14 cellular contexts compared by ENCODE assay signal in the genomic region with DNA sequence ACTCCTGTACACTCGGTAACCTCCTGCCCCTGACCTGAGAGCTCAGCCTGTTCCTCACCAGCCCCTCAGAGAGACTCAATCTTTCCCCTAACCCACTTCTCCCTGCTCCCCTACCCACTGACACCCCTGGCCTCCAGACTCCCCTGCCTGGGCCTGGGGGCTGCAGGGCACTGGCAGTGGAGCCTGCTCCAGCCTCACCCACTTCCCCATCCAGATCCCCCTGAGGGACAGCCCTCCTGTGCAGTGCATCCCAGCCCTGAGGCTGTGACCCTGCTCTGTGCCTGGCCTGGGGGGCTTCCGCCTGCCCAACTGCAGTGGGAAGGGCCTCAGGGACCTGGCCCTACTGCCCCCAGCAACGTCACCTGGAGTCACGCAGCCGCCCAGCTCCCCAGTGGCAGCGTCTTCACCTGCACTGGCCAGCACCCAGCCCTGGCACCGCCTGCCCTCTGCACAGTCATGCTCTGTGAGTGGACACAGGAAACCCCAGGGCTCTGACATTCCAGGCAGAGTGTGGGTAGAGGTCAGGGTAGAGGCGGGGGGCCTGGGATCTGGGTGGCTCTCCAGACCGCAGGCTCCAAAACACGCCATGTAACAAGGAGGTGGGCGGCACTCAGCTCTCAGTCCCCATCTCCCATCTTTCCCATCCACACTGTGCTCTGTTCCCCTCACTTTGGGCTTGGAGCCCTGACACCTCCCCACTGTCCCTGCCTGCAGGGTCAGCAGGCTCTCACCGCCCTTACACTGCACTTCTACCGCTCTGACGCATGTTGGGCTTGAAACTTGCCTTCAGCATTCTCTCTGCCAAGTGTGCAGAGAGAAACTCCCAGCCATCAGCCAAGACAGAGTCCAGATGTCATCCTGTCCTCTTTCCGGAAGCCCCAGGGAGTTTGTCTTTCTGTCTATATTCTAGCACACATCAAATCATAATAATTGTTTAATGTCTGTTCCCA. TPM values are rescaled to one million over a fixed set of nuclear protein-coding genes. Genes with fewer than 3 reads are reported as not detected.
DNase-seq lines count a peak whose midpoint lies in the region; ATAC-seq, FAIRE-seq and TF ChIP-seq lines count a peak whose summit lies in the region.
"Had no signal": no experiment of that assay in that cellular context is flagged by ENCODE, and none has a peak within 500 bp of the region (broad histone marks: within the 10 kb centered on the region; RNA-seq: fewer than 3 reads in every experiment).

No MANE protein-coding gene starts in this region.

- intact Hi-C loops in right lobe of liver (cut with DNase I) = no loop called here

- no peak for TF ChIP-seq RAD21 in H1 (IDR thresholded peaks at IDR 0.05 in 1 of 2, conservative IDR thresholded peaks at IDR 0.05 in 1 of 2; ENCODE audit: low read depth in 2 of 2, low read length in 2 of 2)

- H2AFZ ChIP-seq in H1 (ENCODE audit: low read length) = no peak overlapping the region

- no peak overlapping the region for H2BK15ac ChIP-seq in H1 (ENCODE audit: low read length)

- no peak overlapping the region for H2BK20ac ChIP-seq in H1 (ENCODE audit: low read length)

- H2AK5ac ChIP-seq in H1 (ENCODE audit: low read depth, low read length) = no peak overlapping the region

- no peak for TF ChIP-seq EP300 in H1 (IDR thresholded peaks at IDR 0.05; ENCODE audit: borderline replicate concordance in 1 of 2, low read depth in 2 of 2, low read length in 2 of 2)

- POLR2A ChIA-PET in H1 (lab: Charles Lee; ENCODE audit: partially characterized antibody) = interaction anchor here (1.5 to 1.8 kb wide), 2 partner anchors 9 kb away, joined by 4 to 5 read pairs; no protein-coding TSS in a partner anchor

- H3K14ac ChIP-seq in H1 (ENCODE audit: insufficient read length) = no peak overlapping the region

- TF ChIP-seq POLR2A in H1 (IDR thresholded peaks at IDR 0.05; ENCODE audit: control extremely low read depth in 1 of 2, low read depth in 2 of 2, low read length in 2 of 2) (no peak), right lobe of liver (IDR thresholded peaks at IDR 0.05) (no peak)

- H4K20me1 ChIP-seq in H1 (replicated peaks in 1 of 2; ENCODE audit: control insufficient read depth in 1 of 2, insufficient read depth in 2 of 2, low read length in 2 of 2) = no peaks in the 10 kb centered on the region

- H3K36me3 ChIP-seq in H1 (ENCODE audit: control insufficient read depth in 2 of 4, insufficient read depth in 4 of 4, low read length in 3 of 4) (no peaks in the 10 kb centered on the region; a peak in 1 of 8 replicates), right lobe of liver (no peaks in the 10 kb centered on the region), stomach smooth muscle (ENCODE audit: control insufficient read depth in 2 of 2, insufficient read depth in 2 of 2, low read length in 2 of 2) (peaks cover under 1 to 6% of the 10 kb centered on the region in 2 donors)
- H3K36me3 ChIP-seq: brain microvascular endothelial cell had no signal

- H2BK120ac ChIP-seq in H1 (replicated peaks; ENCODE audit: low read depth, low read length) = no peak overlapping the region

- H3K9ac ChIP-seq in H1 (replicated peaks in 1 of 4; ENCODE audit: extremely low read depth in 1 of 4, low read depth in 3 of 4, low read length in 3 of 4) (no peak overlapping the region), stomach smooth muscle (ENCODE audit: low read length in 2 of 2) (no peak overlapping the region)
- H3K9ac ChIP-seq: KMS-11 had no signal

- no peak overlapping the region for H3K4me2 ChIP-seq in H1 (ENCODE audit: insufficient read depth in 1 of 2, low read depth in 2 of 2, low read length in 2 of 2)
- H3K4me2 ChIP-seq: KMS-11 had no signal

- no peak overlapping the region for H3K56ac ChIP-seq in H1 (replicated peaks; ENCODE audit: insufficient read length, low read depth, low read length)

- peak overlapping the region; percentile 10 for H4K91ac ChIP-seq in H1 (replicated peaks; ENCODE audit: insufficient read length, low read length)

- H3K23ac ChIP-seq in H1 (ENCODE audit: insufficient read length) = no peak overlapping the region

- H3K18ac ChIP-seq in H1 (ENCODE audit: extremely low read depth, low read length) = no peak overlapping the region

- ATAC-seq in right lobe of liver = peak; percentile 25 to 55 (median 32)
- ATAC-seq: activated T-cell treated with anti-CD3 and anti-CD28 coated beads, Interleukin-2, amount 50 U/mL, for 4 hours had no signal

- H4K8ac ChIP-seq in H1 (ENCODE audit: extremely low read depth, insufficient read depth, low read length) = peak overlapping the region; percentile 15

- no peak overlapping the region for H3K4ac ChIP-seq in H1 (replicated peaks; ENCODE audit: insufficient read length, low read depth, low read length)

- H3K79me1 ChIP-seq in H1 (ENCODE audit: low read depth, low read length) = no peaks in the 10 kb centered on the region

- no peaks in the 10 kb centered on the region for H3K27me3 ChIP-seq in H1 (replicated peaks in 1 of 4; ENCODE audit: control insufficient read depth in 3 of 4, extremely low read depth in 1 of 4, insufficient read depth in 3 of 4, low read length in 3 of 4)
- H3K27me3 ChIP-seq in right lobe of liver = no peaks in the 10 kb centered on the region
- H3K27me3 ChIP-seq in stomach smooth muscle (ENCODE audit: control insufficient read depth in 1 of 2, insufficient read depth in 2 of 2, low read length in 2 of 2) = no peaks in the 10 kb centered on the region
- H3K27me3 ChIP-seq: brain microvascular endothelial cell had no signal

- peak; percentile 57 for DNase-seq in M059J (ENCODE audit: low read depth)
- DNase-seq in H1 (ENCODE audit: low read depth in 1 of 2, low spot score in 2 of 2) = no peak
- DNase-seq in right lobe of liver = no peak
- DNase-seq in GM19238 (ENCODE audit: insufficient read length, low spot score) = no peak
- no peak for DNase-seq in DMS 273 treated with DMSO at 0.1 percent for 48 hours (lab: John Stamatoyannopoulos, UW)
- DNase-seq in NOMO-1 (lab: John Stamatoyannopoulos, UW; ENCODE audit: unreplicated experiment in 2 of 2) = no peak
- DNase-seq in SK-N-DZ (ENCODE audit: low spot score) = no peak
- DNase-seq: activated T-cell treated with anti-CD3 and anti-CD28 coated beads, Interleukin-2, amount 50 U/mL, for 4 hours; brain microvascular endothelial cell; NCI-H2081 had no signal

- no peak overlapping the region for H4K5ac ChIP-seq in H1 (ENCODE audit: insufficient read length, low read depth, low read length)

- H3K4me1 ChIP-seq in H1 (replicated peaks in 1 of 4; ENCODE audit: control insufficient read depth in 3 of 4, insufficient read depth in 4 of 4, low read length in 3 of 4) (peaks cover 0 to 2% (median 0%) of the 10 kb centered on the region in 4 experiments; a peak in 3 of 7 replicates), right lobe of liver (no peaks in the 10 kb centered on the region), stomach smooth muscle (ENCODE audit: control insufficient read depth, insufficient read depth, low read length) (peaks cover 32% of the 10 kb centered on the region)

- H3K27ac ChIP-seq in H1 (ENCODE audit: low read depth, low read length) (no peak overlapping the region), right lobe of liver (no peak overlapping the region), stomach smooth muscle (ENCODE audit: low read length) (peak overlapping the region; percentile 62)
- H3K27ac ChIP-seq: brain microvascular endothelial cell, epithelial cell of prostate, KMS-11 had no signal

- no peaks in the 10 kb centered on the region for H3K79me2 ChIP-seq in H1 (ENCODE audit: control insufficient read depth in 1 of 2, insufficient read depth in 2 of 2, low read length in 2 of 2)

- peak overlapping the region; percentile 37; the same call in 1 of the 2 replicates for H2BK5ac ChIP-seq in H1 (ENCODE audit: low read depth, low read length)

- TF ChIP-seq CTCF in H1 (IDR thresholded peaks at IDR 0.05; ENCODE audit: control extremely low read depth in 1 of 3, insufficient read depth in 1 of 3, low read depth in 1 of 3, low read length in 3 of 3) (no peak), right lobe of liver (IDR thresholded peaks at IDR 0.05) (no peak)

- H3K9me3 ChIP-seq in H1 (ENCODE audit: insufficient read depth in 2 of 2, low read depth in 1 of 2, low read length in 1 of 2) (no peaks in the 10 kb centered on the region), right lobe of liver (no peaks in the 10 kb centered on the region), stomach smooth muscle (ENCODE audit: control insufficient read depth in 2 of 2, low read length in 2 of 2) (no peaks in the 10 kb centered on the region)

- no peak overlapping the region for H3K4me3 ChIP-seq in H1 (ENCODE audit: extremely low read depth in 1 of 4, insufficient read depth in 2 of 4, low read depth in 3 of 4, low read length in 4 of 4)
- H3K4me3 ChIP-seq in right lobe of liver = no peak overlapping the region
- H3K4me3 ChIP-seq in stomach smooth muscle (ENCODE audit: low read length in 2 of 2) = peak overlapping the region in 1 of 2 donors; percentile 29

- no peak for FAIRE-seq in H1 (lab: Jason Lieb, UNC)

- CTCF ChIA-PET in H1 (lab: Charles Lee; ENCODE audit: partially characterized antibody) = interaction anchor here (0.6 to 3.8 kb wide), 5 partner anchors 8 to 580 kb away, joined by 3 to 31 read pairs (median 4); no protein-coding TSS in a partner anchor

- no peak overlapping the region for H2BK12ac ChIP-seq in H1 (ENCODE audit: low read depth, low read length)

- no peaks in the 10 kb centered on the region for H3K23me2 ChIP-seq in H1 (ENCODE audit: low read depth, low read length)

- 91% methylated on average over 11 of the region's 15 CpGs; no CpG with 5 or more reads in 1 of the 2 experiments for WGBS in H1 (ENCODE audit: extremely low coverage in 1 of 2, insufficient coverage in 1 of 2, insufficient read length in 1 of 2, insufficient replicate concordance in 2 of 2, low coverage in 1 of 2, low lambda C conversion rate in 2 of 2, missing lambda C conversion rate in 1 of 2), 2 experiments
- WGBS in right lobe of liver (ENCODE audit: insufficient coverage, low coverage, low lambda C conversion rate, missing lambda C conversion rate) = 63% methylated on average over 8 of the region's 15 CpGs

RNA-seq across cellular contexts. Expression of a gene that starts 5.1 kb away (rescaled TPM):
- not detected in 2 replicates for total RNA-seq in M059J (2014; rRNA removed; shearing (Covaris generic))
- not detected in 2 replicates for total RNA-seq in H1 (2021; fragmentation: NEBNext Ultra II Directional; extraction: Animal tissue kit (Norgen Biotek cat#: 25700))
- not detected in 2 replicates for polyA plus RNA-seq in H1 (2011; rRNA removed)
- polyA plus RNA-seq in H1 (2011; cell fraction: cytosol; rRNA removed) = not detected
- not detected for polyA plus RNA-seq in H1 (2011; cell fraction: nucleus; rRNA removed)
- polyA plus RNA-seq in H1 (2012, experiment 1 of 2) = not detected in 4 replicates
- polyA plus RNA-seq in H1 (2012, experiment 2 of 2) = not detected
- polyA plus RNA-seq in H1 (2013, experiment 1 of 2) = not detected
- not detected for polyA plus RNA-seq in H1 (2013, experiment 2 of 2)
- not detected in 2 replicates for polyA minus RNA-seq in H1 (2011; rRNA and poly(A)+ RNA removed)
- not detected for polyA minus RNA-seq in H1 (2011; cell fraction: cytosol; rRNA and poly(A)+ RNA removed)
- polyA minus RNA-seq in H1 (2011; cell fraction: nucleus; rRNA and poly(A)+ RNA removed) = not detected
- total RNA-seq in right lobe of liver = under 1 TPM in 1 of 6 experiments, not detected in 5; 0.06 TPM
- polyA plus RNA-seq in SK-N-DZ (2014; cell fraction: cytosol; rRNA removed) = not detected in 2 replicates
- not detected in 2 replicates for polyA plus RNA-seq in SK-N-DZ (2014; cell fraction: nucleus; rRNA removed)
- total RNA-seq: activated T-cell treated with anti-CD3 and anti-CD28 coated beads, Interleukin-2, amount 50 U/mL, for 4 hours; pulmonary artery endothelial cell had no signal

RNA-seq across cellular contexts. Expression of a gene that starts 46.7 kb away (rescaled TPM):
- total RNA-seq in M059J (2014; rRNA removed; shearing (Covaris generic)) = not detected in 2 replicates
- total RNA-seq in H1 (2021; fragmentation: NEBNext Ultra II Directional; extraction: Animal tissue kit (Norgen Biotek cat#: 25700)) = 16.3 and 17.9 TPM in 2 replicates
- 12.4 and 17.6 TPM in 2 replicates for polyA plus RNA-seq in H1 (2011; rRNA removed)
- polyA plus RNA-seq in H1 (2011; cell fraction: cytosol; rRNA removed) = 20.1 TPM
- polyA plus RNA-seq in H1 (2011; cell fraction: nucleus; rRNA removed) = 12.2 TPM
- 11.4 to 17.1 TPM (median 16.1 TPM) in 4 replicates for polyA plus RNA-seq in H1 (2012, experiment 1 of 2)
- 5.5 TPM for polyA plus RNA-seq in H1 (2012, experiment 2 of 2)
- polyA plus RNA-seq in H1 (2013, experiment 1 of 2) = 16.5 TPM
- polyA plus RNA-seq in H1 (2013, experiment 2 of 2) = 15.8 TPM
- 15.6 and 22.2 TPM in 2 replicates for polyA minus RNA-seq in H1 (2011; rRNA and poly(A)+ RNA removed)
- polyA minus RNA-seq in H1 (2011; cell fraction: cytosol; rRNA and poly(A)+ RNA removed) = 6.5 TPM
- polyA minus RNA-seq in H1 (2011; cell fraction: nucleus; rRNA and poly(A)+ RNA removed) = 9.1 TPM
- under 1 TPM in 4 of 6 experiments, not detected in 2; 0.17 to 0.28 (median 0.21) TPM for total RNA-seq in right lobe of liver
- polyA plus RNA-seq in SK-N-DZ (2014; cell fraction: cytosol; rRNA removed) = 9.2 and 10.7 TPM in 2 replicates
- 11.4 and 13.0 TPM in 2 replicates for polyA plus RNA-seq in SK-N-DZ (2014; cell fraction: nucleus; rRNA removed)
- total RNA-seq: activated T-cell treated with anti-CD3 and anti-CD28 coated beads, Interleukin-2, amount 50 U/mL, for 4 hours; pulmonary artery endothelial cell had no signal

RNA-seq across cellular contexts. Expression of a gene that starts 48.0 kb away (rescaled TPM):
- 18.6 and 30.0 TPM in 2 replicates for total RNA-seq in M059J (2014; rRNA removed; shearing (Covaris generic))
- total RNA-seq in H1 (2021; fragmentation: NEBNext Ultra II Directional; extraction: Animal tissue kit (Norgen Biotek cat#: 25700)) = 20.0 and 22.6 TPM in 2 replicates
- polyA plus RNA-seq in H1 (2011; rRNA removed) = 4.8 and 8.7 TPM in 2 replicates
- 9.9 TPM for polyA plus RNA-seq in H1 (2011; cell fraction: cytosol; rRNA removed)
- polyA plus RNA-seq in H1 (2011; cell fraction: nucleus; rRNA removed) = 7.3 TPM
- polyA plus RNA-seq in H1 (2012, experiment 1 of 2) = 18.0 to 36.2 TPM (median 26.7 TPM) in 4 replicates
- polyA plus RNA-seq in H1 (2012, experiment 2 of 2) = 6.0 TPM
- 30.4 TPM for polyA plus RNA-seq in H1 (2013, experiment 1 of 2)
- polyA plus RNA-seq in H1 (2013, experiment 2 of 2) = 32.4 TPM
- polyA minus RNA-seq in H1 (2011; rRNA and poly(A)+ RNA removed) = 15.7 and 21.0 TPM in 2 replicates
- polyA minus RNA-seq in H1 (2011; cell fraction: cytosol; rRNA and poly(A)+ RNA removed) = 5.9 TPM
- 16.9 TPM for polyA minus RNA-seq in H1 (2011; cell fraction: nucleus; rRNA and poly(A)+ RNA removed)
- total RNA-seq in right lobe of liver = 10 to 100 TPM; 11.8 to 24.7 (median 17.4) TPM
- 17.2 and 22.8 TPM in 2 replicates for polyA plus RNA-seq in SK-N-DZ (2014; cell fraction: cytosol; rRNA removed)
- 11.5 and 18.2 TPM in 2 replicates for polyA plus RNA-seq in SK-N-DZ (2014; cell fraction: nucleus; rRNA removed)

Comparison
In these comparisons a context has a peak if more than half of its experiments do, and no peak if none do; other contexts are left out.
1. RNA of a gene that starts 46.7 kb away (total RNA-seq): 16.3 to 17.9 TPM in H1; 0.17 to 0.28 TPM in right lobe of liver and not detected in M059J; every median in the first group is over 10 times any median in the second.